20 cellular contexts compared by ENCODE assay signal in the genomic region with DNA sequence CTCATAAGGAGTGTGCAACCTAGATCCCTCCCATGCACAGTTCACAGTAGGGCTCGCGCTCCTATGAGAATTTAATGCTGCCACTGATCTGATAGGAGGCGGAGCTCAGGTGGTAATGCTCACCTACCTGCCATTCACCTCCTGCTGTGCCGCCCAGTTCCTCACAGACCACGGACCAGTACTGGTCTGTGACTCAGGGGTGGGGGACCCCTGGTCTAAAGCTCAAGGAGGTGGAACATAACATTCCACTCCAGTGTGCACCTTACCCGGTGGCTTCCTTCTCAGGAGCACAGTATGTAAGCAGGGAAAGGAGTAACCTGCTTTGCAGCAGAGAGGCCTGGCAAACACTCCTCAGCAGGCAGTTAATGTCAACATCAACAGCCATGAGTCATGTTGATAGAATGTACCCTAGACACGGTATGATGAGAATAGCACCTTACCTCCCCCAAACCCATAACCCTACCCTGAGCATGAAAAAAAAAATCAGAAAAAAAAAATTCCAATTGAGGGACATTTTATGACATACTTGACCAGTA.
DNase-seq lines count a peak whose midpoint lies in the region; ATAC-seq, FAIRE-seq and TF ChIP-seq lines count a peak whose summit lies in the region.
"Had no signal": no experiment of that assay in that cellular context is flagged by ENCODE, and none has a peak within 500 bp of the region (broad histone marks: within the 10 kb centered on the region; RNA-seq: fewer than 3 reads in every experiment).

No MANE protein-coding gene starts in this region.

- peak overlapping the region; percentile 80 for H3K27ac Mint-ChIP-seq in progenitor cell of endocrine pancreas
- H3K27ac Mint-ChIP-seq: activated naive CD4-positive, alpha-beta T cell treated with anti-CD3 and anti-CD28 coated beads, Interleukin-2, amount 10 ng/mL, durations not matched to agents 7 days and 5 days; stimulated activated naive CD8-positive, alpha-beta T cell treated with anti-CD3 and anti-CD28 coated beads, Interleukin-15, amount 100 ng/mL, for 72 hours had no signal

- no peaks in the 10 kb centered on the region for H4K20me1 ChIP-seq in MM.1S (ENCODE audit: insufficient read depth, low read length)

- TF ChIP-seq CTCF in HEK293 (tag by site-specific recombination; IDR thresholded peaks at IDR 0.05) (no peak), progenitor cell of endocrine pancreas (IDR thresholded peaks at IDR 0.05; ENCODE audit: unreplicated experiment) (no peak), MM.1S (IDR thresholded peaks at IDR 0.05; ENCODE audit: low read length) (no peak)

- FAIRE-seq in RCC 7860 (lab: Jason Lieb, UNC) = no peak
- FAIRE-seq: H54 had no signal

- H3K36me3 ChIP-seq in HEK293 (ENCODE audit: control insufficient read depth in 2 of 2, insufficient read depth in 1 of 2, low read length in 2 of 2) (no peaks in the 10 kb centered on the region), MM.1S (replicated peaks; ENCODE audit: insufficient read depth, low read length) (no peaks in the 10 kb centered on the region)
- H3K36me3 ChIP-seq: BE2C had no signal

- no peaks in the 10 kb centered on the region for H3K27me3 Mint-ChIP-seq in progenitor cell of endocrine pancreas
- H3K27me3 Mint-ChIP-seq: activated naive CD4-positive, alpha-beta T cell treated with anti-CD3 and anti-CD28 coated beads, Interleukin-2, amount 10 ng/mL, durations not matched to agents 7 days and 5 days; stimulated activated naive CD8-positive, alpha-beta T cell treated with anti-CD3 and anti-CD28 coated beads, Interleukin-15, amount 100 ng/mL, for 72 hours had no signal

- no peaks in the 10 kb centered on the region for H3K9me3 Mint-ChIP-seq in progenitor cell of endocrine pancreas (ENCODE audit: low read depth)
- H3K9me3 Mint-ChIP-seq: stimulated activated naive CD8-positive, alpha-beta T cell treated with anti-CD3 and anti-CD28 coated beads, Interleukin-15, amount 100 ng/mL, for 72 hours had no signal

- H3K9me3 ChIP-seq in HEK293 (ENCODE audit: control insufficient read depth, insufficient read depth, low read depth, low read length) (no peaks in the 10 kb centered on the region), MM.1S (replicated peaks; ENCODE audit: insufficient read depth, low read length) (no peaks in the 10 kb centered on the region)
- H3K9me3 ChIP-seq: BE2C had no signal

- H3K4me3 Mint-ChIP-seq in progenitor cell of endocrine pancreas (ENCODE audit: low read depth) = no peak overlapping the region
- H3K4me3 Mint-ChIP-seq: activated naive CD4-positive, alpha-beta T cell treated with anti-CD3 and anti-CD28 coated beads, Interleukin-2, amount 10 ng/mL, durations not matched to agents 7 days and 5 days; stimulated activated naive CD8-positive, alpha-beta T cell treated with anti-CD3 and anti-CD28 coated beads, Interleukin-15, amount 100 ng/mL, for 72 hours had no signal

- H3K27me3 ChIP-seq in MM.1S (replicated peaks; ENCODE audit: insufficient read depth, low read length) = no peaks in the 10 kb centered on the region
- H3K27me3 ChIP-seq: BE2C had no signal

- no peak overlapping the region for H3K9ac ChIP-seq in MM.1S (ENCODE audit: low read length)

- no peaks in the 10 kb centered on the region for H3K9me2 ChIP-seq in MM.1S (replicated peaks; ENCODE audit: insufficient read depth, low read length)

- H3K79me2 ChIP-seq in MM.1S (ENCODE audit: low read length) = no peaks in the 10 kb centered on the region

- CTCF ChIA-PET in HEK293 (lab: Yijun Ruan, JAX) = interaction anchor here (0.6 to 0.7 kb wide), 3 partner anchors 192 to 408 kb away, joined by 3 to 4 read pairs (median 3); no protein-coding TSS in a partner anchor

- H3K27ac ChIP-seq in HEK293 (ENCODE audit: extremely low read depth, low read depth, low read length) (no peak overlapping the region), MM.1S (ENCODE audit: low read length) (no peak overlapping the region), substantia nigra (ENCODE audit: low read depth, low read length, poor library complexity, severe bottlenecking) (no peak overlapping the region)

- no peaks in the 10 kb centered on the region for H3K36me3 Mint-ChIP-seq in progenitor cell of endocrine pancreas (ENCODE audit: insufficient read depth)
- H3K36me3 Mint-ChIP-seq: activated naive CD4-positive, alpha-beta T cell treated with anti-CD3 and anti-CD28 coated beads, Interleukin-2, amount 10 ng/mL, durations not matched to agents 7 days and 5 days had no signal

- POLR2A ChIA-PET in HEK293 (lab: Yijun Ruan, JAX) = no interaction called here

- H3K4me2 ChIP-seq in MM.1S (ENCODE audit: low read depth, low read length) = no peak overlapping the region

- DNase-seq in RCC 7860 (ENCODE audit: low spot score) (peak; percentile 65), iPS-NIHi11 (ENCODE audit: low spot score) (peak; percentile 47), progenitor cell of endocrine pancreas (ENCODE audit: low spot score, unreplicated experiment) (no peak), MM.1S (no peak), substantia nigra (lab: John Stamatoyannopoulos, UW) (no peak), putamen (ENCODE audit: low spot score) (no peak)
- DNase-seq: activated CD4-positive, alpha-beta T cell treated with anti-CD3 and anti-CD28 coated beads for 1 hour; activated CD8-positive, alpha-beta memory T cell treated with anti-CD3 and anti-CD28 coated beads, Interleukin-2, amount 50 U/mL, for 4 hours; activated naive CD4-positive, alpha-beta T cell treated with anti-CD3 and anti-CD28 coated beads, Interleukin-2, amount 10 ng/mL, durations not matched to agents 7 days and 5 days; BE2C; DND-41; effector CD4-positive, alpha-beta T cell; KG1; NCI-H1417; NCI-H526 treated with DMSO at 0.1 percent for 48 hours; stimulated activated naive CD8-positive, alpha-beta T cell treated with anti-CD3 and anti-CD28 coated beads, Interleukin-15, amount 100 ng/mL, for 72 hours; T-helper 2 cell had no signal

- no peaks in the 10 kb centered on the region for H3F3A ChIP-seq in MM.1S (ENCODE audit: insufficient read depth, low read length)

- H3K4me1 ChIP-seq in HEK293 (ENCODE audit: control insufficient read depth, insufficient read depth, low read length) (peaks cover 18% of the 10 kb centered on the region), MM.1S (ENCODE audit: low read length) (no peaks in the 10 kb centered on the region)
- H3K4me1 ChIP-seq: BE2C had no signal

- H3K4me3 ChIP-seq in HEK293 (ENCODE audit: low read depth, low read length) (no peak overlapping the region), MM.1S (ENCODE audit: low read length) (no peak overlapping the region)

- H2AFZ ChIP-seq in MM.1S (ENCODE audit: low read length) = no peak overlapping the region

- H3K4me1 Mint-ChIP-seq in progenitor cell of endocrine pancreas (ENCODE audit: low read depth) = peaks cover 19% of the 10 kb centered on the region
- H3K4me1 Mint-ChIP-seq: activated naive CD4-positive, alpha-beta T cell treated with anti-CD3 and anti-CD28 coated beads, Interleukin-2, amount 10 ng/mL, durations not matched to agents 7 days and 5 days; stimulated activated naive CD8-positive, alpha-beta T cell treated with anti-CD3 and anti-CD28 coated beads, Interleukin-15, amount 100 ng/mL, for 72 hours had no signal

- ATAC-seq in HG03159 (IDR thresholded peaks at IDR 0.05; ENCODE audit: unreplicated experiment) = no peak
- ATAC-seq: stimulated activated naive CD8-positive, alpha-beta T cell treated with anti-CD3 and anti-CD28 coated beads, Interleukin-15, amount 100 ng/mL, for 72 hours had no signal

TF ChIP-seq in HEK293, 187 proteins besides CTCF, POLR2A, EP300 and RAD21 (continues in another document):
- TF ChIP-seq ZNF112 (tag by site-specific recombination; IDR thresholded peaks at IDR 0.05) (no peak), ZNF558 (tag by site-specific recombination; IDR thresholded peaks at IDR 0.05) (0 out of 2 replicates have a peak, but pooled peaks have one; percentile 33), ZNF133 (tag by site-specific recombination; IDR thresholded peaks at IDR 0.05) (no peak), ZSCAN16 (tag by site-specific recombination; IDR thresholded peaks at IDR 0.05) (peak; percentile 85), ZBTB21 (tag by site-specific recombination; IDR thresholded peaks at IDR 0.05) (peak; percentile 38; the same call in 1 of the 2 replicates), BCL11B (tag by site-specific recombination; IDR thresholded peaks at IDR 0.05; ENCODE audit: low read depth) (no peak), ZNF530 (tag by site-specific recombination; IDR thresholded peaks at IDR 0.05; ENCODE audit: low read depth) (no peak), ZNF76 (tag by site-specific recombination; IDR thresholded peaks at IDR 0.05; ENCODE audit: borderline replicate concordance, low read depth) (no peak), ZEB2 (tag by site-specific recombination; IDR thresholded peaks at IDR 0.05) (peak; percentile 70; the same call in 1 of the 2 replicates), ZNF521 (tag by site-specific recombination; IDR thresholded peaks at IDR 0.05) (no peak), ZBTB7A (tag by site-specific recombination; IDR thresholded peaks at IDR 0.05; ENCODE audit: low read depth) (no peak)
- TF ChIP-seq, protein P1, sequence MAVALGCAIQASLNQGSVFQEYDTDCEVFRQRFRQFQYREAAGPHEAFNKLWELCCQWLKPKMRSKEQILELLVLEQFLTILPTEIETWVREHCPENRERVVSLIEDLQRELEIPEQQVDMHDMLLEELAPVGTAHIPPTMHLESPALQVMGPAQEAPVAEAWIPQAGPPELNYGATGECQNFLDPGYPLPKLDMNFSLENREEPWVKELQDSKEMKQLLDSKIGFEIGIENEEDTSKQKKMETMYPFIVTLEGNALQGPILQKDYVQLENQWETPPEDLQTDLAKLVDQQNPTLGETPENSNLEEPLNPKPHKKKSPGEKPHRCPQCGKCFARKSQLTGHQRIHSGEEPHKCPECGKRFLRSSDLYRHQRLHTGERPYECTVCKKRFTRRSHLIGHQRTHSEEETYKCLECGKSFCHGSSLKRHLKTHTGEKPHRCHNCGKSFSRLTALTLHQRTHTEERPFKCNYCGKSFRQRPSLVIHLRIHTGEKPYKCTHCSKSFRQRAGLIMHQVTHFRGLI (tag by site-specific recombination; IDR thresholded peaks at IDR 0.05) = no peak
- TF ChIP-seq, protein P2, sequence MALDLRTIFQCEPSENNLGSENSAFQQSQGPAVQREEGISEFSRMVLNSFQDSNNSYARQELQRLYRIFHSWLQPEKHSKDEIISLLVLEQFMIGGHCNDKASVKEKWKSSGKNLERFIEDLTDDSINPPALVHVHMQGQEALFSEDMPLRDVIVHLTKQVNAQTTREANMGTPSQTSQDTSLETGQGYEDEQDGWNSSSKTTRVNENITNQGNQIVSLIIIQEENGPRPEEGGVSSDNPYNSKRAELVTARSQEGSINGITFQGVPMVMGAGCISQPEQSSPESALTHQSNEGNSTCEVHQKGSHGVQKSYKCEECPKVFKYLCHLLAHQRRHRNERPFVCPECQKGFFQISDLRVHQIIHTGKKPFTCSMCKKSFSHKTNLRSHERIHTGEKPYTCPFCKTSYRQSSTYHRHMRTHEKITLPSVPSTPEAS (tag by site-specific recombination; IDR thresholded peaks at IDR 0.05) = no peak

Comparison
In these comparisons a context has a peak if more than half of its experiments do, and no peak if none do; other contexts are left out.
1. DNase-seq: peak in RCC 7860 (single experiment) and iPS-NIHi11 (single experiment); none in progenitor cell of endocrine pancreas (single experiment), MM.1S (single experiment), substantia nigra (0 of 49) and putamen (single experiment).